In the genomic region with DNA sequence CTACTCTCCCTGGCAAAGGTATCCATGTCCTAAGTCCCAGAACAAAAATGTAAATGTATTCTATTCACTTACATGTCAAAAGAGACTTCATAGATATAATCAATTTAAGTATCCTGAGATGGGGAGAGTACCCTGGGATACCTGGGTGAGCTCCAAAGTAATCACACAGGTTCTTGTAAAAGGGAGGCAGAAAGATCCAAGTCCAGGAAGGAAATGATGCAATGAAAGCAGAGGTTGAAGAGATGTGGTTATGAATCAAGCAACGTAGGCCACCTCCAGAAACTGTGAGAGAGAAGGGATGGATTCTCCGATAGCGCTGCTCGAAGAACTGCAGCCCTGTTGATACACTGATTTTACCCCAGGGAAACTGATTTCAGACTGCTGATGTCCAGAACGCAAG, we compare ENCODE assay signal across 20 cellular contexts.
DNase-seq lines count a peak whose midpoint lies in the region; ATAC-seq and TF ChIP-seq lines count a peak whose summit lies in the region.
"Had no signal": no experiment of that assay in that cellular context is flagged by ENCODE, and none has a peak within 500 bp of the region (broad histone marks: within the 10 kb centered on the region; RNA-seq: fewer than 3 reads in every experiment).

No MANE protein-coding gene starts in this region.

- no peak overlapping the region for H4K91ac ChIP-seq in trophoblast cell (ENCODE audit: low read depth, low read length)

- H3K4me3 ChIP-seq in PC-3 (ENCODE audit: low read length) (no peak overlapping the region), choroid plexus epithelial cell (ENCODE audit: low read depth, low read length) (no peak overlapping the region), trophoblast cell (ENCODE audit: low read depth, low read length) (no peak overlapping the region)
- H3K4me3 ChIP-seq: A549, HAP-1 had no signal

- no TSS peak for BruUV-seq in PC-3 (replicated peaks; lab: Mats Ljungman, UMichigan)

- no peak overlapping the region for H2BK12ac ChIP-seq in trophoblast cell (ENCODE audit: low read length)

- H3K79me2 ChIP-seq in PC-3 (ENCODE audit: low read length) (no peaks in the 10 kb centered on the region), trophoblast cell (ENCODE audit: control insufficient read depth, insufficient read depth, low read length, poor library complexity) (no peaks in the 10 kb centered on the region)

- H3K4me2 ChIP-seq in PC-3 (ENCODE audit: low read length) (no peak overlapping the region), trophoblast cell (ENCODE audit: low read length) (no peak overlapping the region)
- H3K4me2 ChIP-seq: A549, SK-N-SH had no signal

- no peak overlapping the region for H4K8ac ChIP-seq in trophoblast cell (ENCODE audit: low read depth, low read length)

- peaks cover 29% of the 10 kb centered on the region for H3K27me3 Mint-ChIP-seq in stimulated activated naive CD8-positive, alpha-beta T cell treated with anti-CD3 and anti-CD28 coated beads, Interleukin-15, amount 100 ng/mL, for 72 hours

- intact Hi-C loops in PC-3 (cut with micrococcal nuclease): loop anchor here (5.0 kb wide), 1 partner anchor 93 kb away; the partner anchor contains the start of gene VGLL3

- H3K79me1 ChIP-seq in trophoblast cell (ENCODE audit: low read length): no peaks in the 10 kb centered on the region

- no peak for TF ChIP-seq CTCF in PC-3 (conservative IDR thresholded peaks at IDR 0.05; ENCODE audit: low read depth, low read length)
- no peak for TF ChIP-seq CTCF in choroid plexus epithelial cell (conservative IDR thresholded peaks at IDR 0.05; ENCODE audit: low read depth, low read length)

- H3K4me1 ChIP-seq in PC-3 (ENCODE audit: insufficient read depth, low read length): peaks cover 9% of the 10 kb centered on the region; the same call in 1 of the 2 replicates
- no peaks in the 10 kb centered on the region for H3K4me1 ChIP-seq in trophoblast cell (ENCODE audit: control insufficient read depth in 1 of 2, insufficient read depth in 2 of 2, low read length in 2 of 2)
- H3K4me1 ChIP-seq: A549 had no signal

- H3K9me2 ChIP-seq in PC-3 (replicated peaks; ENCODE audit: low read length): no peaks in the 10 kb centered on the region
- H3K9me2 ChIP-seq: SK-N-SH had no signal

- POLR2A ChIA-PET in PC-3 (lab: Charles Lee; ENCODE audit: unreplicated experiment): no interaction called here

- no peak overlapping the region for H3K4me3 Mint-ChIP-seq in stimulated activated naive CD8-positive, alpha-beta T cell treated with anti-CD3 and anti-CD28 coated beads, Interleukin-15, amount 100 ng/mL, for 72 hours

- no peak overlapping the region for H2AFZ ChIP-seq in PC-3 (ENCODE audit: low read length)
- no peak overlapping the region for H2AFZ ChIP-seq in trophoblast cell (ENCODE audit: insufficient read depth, low read length, poor library complexity)

- no peaks in the 10 kb centered on the region for H4K20me1 ChIP-seq in PC-3 (ENCODE audit: low read length)

- H3K14ac ChIP-seq in trophoblast cell (ENCODE audit: low read length): no peak overlapping the region

- no peaks in the 10 kb centered on the region for H3K9me3 Mint-ChIP-seq in stimulated activated naive CD8-positive, alpha-beta T cell treated with anti-CD3 and anti-CD28 coated beads, Interleukin-15, amount 100 ng/mL, for 72 hours

- no peak overlapping the region for H2BK5ac ChIP-seq in trophoblast cell (ENCODE audit: low read depth, low read length, poor library complexity)

- H2AK5ac ChIP-seq in trophoblast cell (ENCODE audit: low read length): no peak overlapping the region

- H3K9me3 ChIP-seq in PC-3 (ENCODE audit: low read length) (no peaks in the 10 kb centered on the region), trophoblast cell (ENCODE audit: insufficient read depth, low read depth, low read length) (no peaks in the 10 kb centered on the region)
- H3K9me3 ChIP-seq: A549, HAP-1, SK-N-SH had no signal

- H3K23ac ChIP-seq in trophoblast cell (ENCODE audit: low read length): no peak overlapping the region

- peaks cover 23% of the 10 kb centered on the region for H3K4me1 Mint-ChIP-seq in stimulated activated naive CD8-positive, alpha-beta T cell treated with anti-CD3 and anti-CD28 coated beads, Interleukin-15, amount 100 ng/mL, for 72 hours

- H3K4ac ChIP-seq in trophoblast cell (ENCODE audit: low read depth, low read length): no peak overlapping the region

- H3K36me3 ChIP-seq in PC-3 (ENCODE audit: low read depth, low read length) (no peaks in the 10 kb centered on the region), trophoblast cell (ENCODE audit: control insufficient read depth in 1 of 2, insufficient read depth in 2 of 2, low read length in 2 of 2) (no peaks in the 10 kb centered on the region)
- H3K36me3 ChIP-seq: HAP-1 had no signal

- peak overlapping the region; percentile 19 to 41 for H3K27ac Mint-ChIP-seq in stimulated activated naive CD8-positive, alpha-beta T cell treated with anti-CD3 and anti-CD28 coated beads, Interleukin-15, amount 100 ng/mL, for 72 hours

- H3F3A ChIP-seq in PC-3 (ENCODE audit: low read length, unreplicated experiment): no peaks in the 10 kb centered on the region

- no peak overlapping the region for H3K9ac ChIP-seq in PC-3 (ENCODE audit: low read length)
- H3K9ac ChIP-seq in trophoblast cell (ENCODE audit: low read length): no peak overlapping the region
- H3K9ac ChIP-seq: SK-N-SH had no signal

- H3K27me3 ChIP-seq in PC-3 (ENCODE audit: low read length): no peaks in the 10 kb centered on the region
- H3K27me3 ChIP-seq in trophoblast cell (ENCODE audit: insufficient read depth, low read length): no peaks in the 10 kb centered on the region

- CTCF ChIA-PET in PC-3 (lab: Charles Lee): interaction anchor here (0.6 kb wide), 1 partner anchor 144 kb away, joined by 6 read pairs; no protein-coding TSS in a partner anchor

- H3K18ac ChIP-seq in trophoblast cell (ENCODE audit: low read length): no peak overlapping the region

- no peak overlapping the region for H3K27ac ChIP-seq in PC-3 (ENCODE audit: low read length)
- no peak overlapping the region for H3K27ac ChIP-seq in trophoblast cell (ENCODE audit: low read depth, low read length)
- H3K27ac ChIP-seq: A549 had no signal

- ATAC-seq in stimulated activated naive CD8-positive, alpha-beta T cell treated with anti-CD3 and anti-CD28 coated beads, Interleukin-15, amount 100 ng/mL, for 72 hours: no peak
- ATAC-seq in stimulated activated naive CD8-positive, alpha-beta T cell treated with anti-CD3 and anti-CD28 coated beads, Interleukin-15, Interleukin-2, amounts not matched to agents 100 U/mL and 50 U/mL, for 24 hours: no peak
- ATAC-seq in PC-3: 0 out of 2 replicates have a peak, but pooled peaks have one; percentile 19
- no peak for ATAC-seq in GM19455 (IDR thresholded peaks at IDR 0.05; ENCODE audit: unreplicated experiment)
- ATAC-seq in GM21390 (IDR thresholded peaks at IDR 0.05; ENCODE audit: unreplicated experiment): no peak
- ATAC-seq: A549 had no signal

- H2BK120ac ChIP-seq in trophoblast cell (ENCODE audit: insufficient read depth, low read length, poor library complexity): no peak overlapping the region

- H4K12ac ChIP-seq in trophoblast cell (ENCODE audit: low read depth, low read length): no peak overlapping the region

- no peak for DNase-seq in stimulated activated naive CD8-positive, alpha-beta T cell treated with anti-CD3 and anti-CD28 coated beads, Interleukin-15, amount 100 ng/mL, for 72 hours
- no peak for DNase-seq in stimulated activated naive CD8-positive, alpha-beta T cell treated with anti-CD3 and anti-CD28 coated beads, Interleukin-15, Interleukin-2, amounts not matched to agents 100 U/mL and 50 U/mL, for 24 hours
- DNase-seq in PC-3: peak; percentile 20
- peak; percentile 67 for DNase-seq in choroid plexus epithelial cell (ENCODE audit: low read depth)
- no peak for DNase-seq in trophoblast cell
- no peak for DNase-seq in NK-92 (lab: John Stamatoyannopoulos, UW; ENCODE audit: unreplicated experiment)
- DNase-seq: C1 segment of cervical spinal cord, DMS 273 treated with DMSO at 0.1 percent for 48 hours, KBM-7, NCI-H1048, NCI-H1436 treated with DMSO at 0.1 percent for 48 hours, NCI-H2107, NCI-H2227 treated with DMSO at 0.1 percent for 48 hours, NCI-H524 treated with DMSO at 0.1 percent for 48 hours, SHP77, SK-N-SH had no signal

- no CpG with 5 or more reads among the region's 5 CpGs for WGBS in trophoblast cell (ENCODE audit: extremely low coverage, insufficient coverage, insufficient read length)

Comparison
In these comparisons a context has a peak if more than half of its experiments do, and no peak if none do; other contexts are left out.
1. DNase-seq: peak in PC-3 (single experiment) and choroid plexus epithelial cell (single experiment); none in stimulated activated naive CD8-positive, alpha-beta T cell treated with anti-CD3 and anti-CD28 coated beads, Interleukin-15, amount 100 ng/mL, for 72 hours (0 of 2), stimulated activated naive CD8-positive, alpha-beta T cell treated with anti-CD3 and anti-CD28 coated beads, Interleukin-15, Interleukin-2, amounts not matched to agents 100 U/mL and 50 U/mL, for 24 hours (single experiment), trophoblast cell (0 of 2) and NK-92 (single experiment).